Comparison of ENCODE assay signal across 2 cellular contexts in the genomic region with DNA sequence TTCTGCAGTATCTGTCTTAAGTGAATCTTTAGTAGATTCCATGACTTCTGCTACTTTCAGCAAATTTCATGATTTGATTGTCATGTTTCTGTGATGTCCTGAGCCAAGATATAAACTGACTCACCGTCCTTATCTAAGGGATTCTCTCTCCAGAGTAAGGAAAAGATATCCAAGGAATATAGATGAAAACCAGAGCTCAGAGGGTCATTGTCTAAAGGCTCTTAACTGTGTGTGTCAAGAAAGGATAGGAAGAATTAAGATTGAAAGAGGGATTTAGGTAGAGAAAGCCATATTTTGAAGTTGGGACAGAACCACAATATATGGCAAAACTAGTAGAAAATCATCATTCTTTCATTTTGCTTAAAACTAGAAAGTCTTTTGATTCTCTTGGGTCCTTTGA.
TF ChIP-seq lines count a peak whose summit lies in the region.

No MANE protein-coding gene starts in this region.

TF ChIP-seq in SK-N-SH treated with all-trans-retinoic acid at 6 μM for 48 hours, 23 proteins besides CTCF, POLR2A, EP300 and RAD21 (continued from another document):
- no peak for TF ChIP-seq CSRNP3 (CRISPR knock-in tag; IDR thresholded peaks at IDR 0.05)
- no peak for TF ChIP-seq ARNTL (CRISPR knock-in tag; IDR thresholded peaks at IDR 0.05; ENCODE audit: borderline replicate concordance, low read depth)
- TF ChIP-seq, protein P1, sequence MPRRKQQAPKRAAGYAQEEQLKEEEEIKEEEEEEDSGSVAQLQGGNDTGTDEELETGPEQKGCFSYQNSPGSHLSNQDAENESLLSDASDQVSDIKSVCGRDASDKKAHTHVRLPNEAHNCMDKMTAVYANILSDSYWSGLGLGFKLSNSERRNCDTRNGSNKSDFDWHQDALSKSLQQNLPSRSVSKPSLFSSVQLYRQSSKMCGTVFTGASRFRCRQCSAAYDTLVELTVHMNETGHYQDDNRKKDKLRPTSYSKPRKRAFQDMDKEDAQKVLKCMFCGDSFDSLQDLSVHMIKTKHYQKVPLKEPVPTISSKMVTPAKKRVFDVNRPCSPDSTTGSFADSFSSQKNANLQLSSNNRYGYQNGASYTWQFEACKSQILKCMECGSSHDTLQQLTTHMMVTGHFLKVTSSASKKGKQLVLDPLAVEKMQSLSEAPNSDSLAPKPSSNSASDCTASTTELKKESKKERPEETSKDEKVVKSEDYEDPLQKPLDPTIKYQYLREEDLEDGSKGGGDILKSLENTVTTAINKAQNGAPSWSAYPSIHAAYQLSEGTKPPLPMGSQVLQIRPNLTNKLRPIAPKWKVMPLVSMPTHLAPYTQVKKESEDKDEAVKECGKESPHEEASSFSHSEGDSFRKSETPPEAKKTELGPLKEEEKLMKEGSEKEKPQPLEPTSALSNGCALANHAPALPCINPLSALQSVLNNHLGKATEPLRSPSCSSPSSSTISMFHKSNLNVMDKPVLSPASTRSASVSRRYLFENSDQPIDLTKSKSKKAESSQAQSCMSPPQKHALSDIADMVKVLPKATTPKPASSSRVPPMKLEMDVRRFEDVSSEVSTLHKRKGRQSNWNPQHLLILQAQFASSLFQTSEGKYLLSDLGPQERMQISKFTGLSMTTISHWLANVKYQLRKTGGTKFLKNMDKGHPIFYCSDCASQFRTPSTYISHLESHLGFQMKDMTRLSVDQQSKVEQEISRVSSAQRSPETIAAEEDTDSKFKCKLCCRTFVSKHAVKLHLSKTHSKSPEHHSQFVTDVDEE (CRISPR knock-in tag; IDR thresholded peaks at IDR 0.05), result no peak
- no peak for TF ChIP-seq TCF4 (CRISPR knock-in tag; IDR thresholded peaks at IDR 0.05; ENCODE audit: borderline replicate concordance)
- peak; percentile 90 for TF ChIP-seq ISL1 (CRISPR knock-in tag; IDR thresholded peaks at IDR 0.05)
- TF ChIP-seq SNAI2 (CRISPR knock-in tag; IDR thresholded peaks at IDR 0.05), result no peak
- no peak for TF ChIP-seq PATZ1 (CRISPR knock-in tag; IDR thresholded peaks at IDR 0.05; ENCODE audit: borderline replicate concordance)
- TF ChIP-seq TOX (CRISPR knock-in tag; IDR thresholded peaks at IDR 0.05; ENCODE audit: borderline replicate concordance), result no peak
- TF ChIP-seq, protein P2, sequence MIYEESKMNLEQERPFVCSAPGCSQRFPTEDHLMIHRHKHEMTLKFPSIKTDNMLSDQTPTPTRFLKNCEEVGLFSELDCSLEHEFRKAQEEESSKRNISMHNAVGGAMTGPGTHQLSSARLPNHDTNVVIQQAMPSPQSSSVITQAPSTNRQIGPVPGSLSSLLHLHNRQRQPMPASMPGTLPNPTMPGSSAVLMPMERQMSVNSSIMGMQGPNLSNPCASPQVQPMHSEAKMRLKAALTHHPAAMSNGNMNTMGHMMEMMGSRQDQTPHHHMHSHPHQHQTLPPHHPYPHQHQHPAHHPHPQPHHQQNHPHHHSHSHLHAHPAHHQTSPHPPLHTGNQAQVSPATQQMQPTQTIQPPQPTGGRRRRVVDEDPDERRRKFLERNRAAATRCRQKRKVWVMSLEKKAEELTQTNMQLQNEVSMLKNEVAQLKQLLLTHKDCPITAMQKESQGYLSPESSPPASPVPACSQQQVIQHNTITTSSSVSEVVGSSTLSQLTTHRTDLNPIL (CRISPR knock-in tag; IDR thresholded peaks at IDR 0.05; ENCODE audit: low read depth), result no peak
- TF ChIP-seq GLIS3 (CRISPR knock-in tag; IDR thresholded peaks at IDR 0.05), result no peak

TF ChIP-seq in SK-N-SH, 30 proteins besides CTCF, POLR2A, EP300 and RAD21 (continued from another document):
- TF ChIP-seq, protein P3, sequence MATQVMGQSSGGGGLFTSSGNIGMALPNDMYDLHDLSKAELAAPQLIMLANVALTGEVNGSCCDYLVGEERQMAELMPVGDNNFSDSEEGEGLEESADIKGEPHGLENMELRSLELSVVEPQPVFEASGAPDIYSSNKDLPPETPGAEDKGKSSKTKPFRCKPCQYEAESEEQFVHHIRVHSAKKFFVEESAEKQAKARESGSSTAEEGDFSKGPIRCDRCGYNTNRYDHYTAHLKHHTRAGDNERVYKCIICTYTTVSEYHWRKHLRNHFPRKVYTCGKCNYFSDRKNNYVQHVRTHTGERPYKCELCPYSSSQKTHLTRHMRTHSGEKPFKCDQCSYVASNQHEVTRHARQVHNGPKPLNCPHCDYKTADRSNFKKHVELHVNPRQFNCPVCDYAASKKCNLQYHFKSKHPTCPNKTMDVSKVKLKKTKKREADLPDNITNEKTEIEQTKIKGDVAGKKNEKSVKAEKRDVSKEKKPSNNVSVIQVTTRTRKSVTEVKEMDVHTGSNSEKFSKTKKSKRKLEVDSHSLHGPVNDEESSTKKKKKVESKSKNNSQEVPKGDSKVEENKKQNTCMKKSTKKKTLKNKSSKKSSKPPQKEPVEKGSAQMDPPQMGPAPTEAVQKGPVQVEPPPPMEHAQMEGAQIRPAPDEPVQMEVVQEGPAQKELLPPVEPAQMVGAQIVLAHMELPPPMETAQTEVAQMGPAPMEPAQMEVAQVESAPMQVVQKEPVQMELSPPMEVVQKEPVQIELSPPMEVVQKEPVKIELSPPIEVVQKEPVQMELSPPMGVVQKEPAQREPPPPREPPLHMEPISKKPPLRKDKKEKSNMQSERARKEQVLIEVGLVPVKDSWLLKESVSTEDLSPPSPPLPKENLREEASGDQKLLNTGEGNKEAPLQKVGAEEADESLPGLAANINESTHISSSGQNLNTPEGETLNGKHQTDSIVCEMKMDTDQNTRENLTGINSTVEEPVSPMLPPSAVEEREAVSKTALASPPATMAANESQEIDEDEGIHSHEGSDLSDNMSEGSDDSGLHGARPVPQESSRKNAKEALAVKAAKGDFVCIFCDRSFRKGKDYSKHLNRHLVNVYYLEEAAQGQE (IDR thresholded peaks at IDR 0.05; ENCODE audit: low read depth, low read length), result no peak
- no peak for TF ChIP-seq EZH2phosphoT487 (IDR thresholded peaks at IDR 0.05; ENCODE audit: borderline replicate concordance, low read depth)
- no peak for TF ChIP-seq CHD2 (IDR thresholded peaks at IDR 0.05; ENCODE audit: low read length, partially characterized antibody)
- TF ChIP-seq TCF12 (IDR thresholded peaks at IDR 0.05), result no peak
- no peak for TF ChIP-seq JUND (IDR thresholded peaks at IDR 0.05)
- TF ChIP-seq GATA2 (CRISPR knock-in tag; IDR thresholded peaks at IDR 0.05), result no peak
- TF ChIP-seq RCOR1 (IDR thresholded peaks at IDR 0.05; ENCODE audit: low read length), result no peak
